1 cellular context compared by ENCODE assay signal in genomic region chr1:182789138-182790076, GRCh38.
TF ChIP-seq lines count a peak whose summit lies in the region.

A gene with protein sequence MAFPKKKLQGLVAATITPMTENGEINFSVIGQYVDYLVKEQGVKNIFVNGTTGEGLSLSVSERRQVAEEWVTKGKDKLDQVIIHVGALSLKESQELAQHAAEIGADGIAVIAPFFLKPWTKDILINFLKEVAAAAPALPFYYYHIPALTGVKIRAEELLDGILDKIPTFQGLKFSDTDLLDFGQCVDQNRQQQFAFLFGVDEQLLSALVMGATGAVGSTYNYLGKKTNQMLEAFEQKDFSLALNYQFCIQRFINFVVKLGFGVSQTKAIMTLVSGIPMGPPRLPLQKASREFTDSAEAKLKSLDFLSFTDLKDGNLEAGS (plus strand): TSS chr1:182789773. CDS start chr1:182794372, 4,599 bp downstream.

TF ChIP-seq in A549, 52 proteins besides CTCF, POLR2A, EP300 and RAD21 (continued from another document):
- TF ChIP-seq REST (IDR thresholded peaks at IDR 0.05) (no peak), EHF (CRISPR knock-in tag; IDR thresholded peaks at IDR 0.05) (no peak), PBX3 (IDR thresholded peaks at IDR 0.05) (no peak), CHD2 (IDR thresholded peaks at IDR 0.05; ENCODE audit: low read length, partially characterized antibody) (no peak), HOXA7 (CRISPR knock-in tag; IDR thresholded peaks at IDR 0.05) (no peak)
- TF ChIP-seq, protein P1, sequence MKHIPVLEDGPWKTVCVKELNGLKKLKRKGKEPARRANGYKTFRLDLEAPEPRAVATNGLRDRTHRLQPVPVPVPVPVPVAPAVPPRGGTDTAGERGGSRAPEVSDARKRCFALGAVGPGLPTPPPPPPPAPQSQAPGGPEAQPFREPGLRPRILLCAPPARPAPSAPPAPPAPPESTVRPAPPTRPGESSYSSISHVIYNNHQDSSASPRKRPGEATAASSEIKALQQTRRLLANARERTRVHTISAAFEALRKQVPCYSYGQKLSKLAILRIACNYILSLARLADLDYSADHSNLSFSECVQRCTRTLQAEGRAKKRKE (CRISPR knock-in tag; IDR thresholded peaks at IDR 0.05; ENCODE audit: low read depth) = no peak
